In the genomic region with DNA sequence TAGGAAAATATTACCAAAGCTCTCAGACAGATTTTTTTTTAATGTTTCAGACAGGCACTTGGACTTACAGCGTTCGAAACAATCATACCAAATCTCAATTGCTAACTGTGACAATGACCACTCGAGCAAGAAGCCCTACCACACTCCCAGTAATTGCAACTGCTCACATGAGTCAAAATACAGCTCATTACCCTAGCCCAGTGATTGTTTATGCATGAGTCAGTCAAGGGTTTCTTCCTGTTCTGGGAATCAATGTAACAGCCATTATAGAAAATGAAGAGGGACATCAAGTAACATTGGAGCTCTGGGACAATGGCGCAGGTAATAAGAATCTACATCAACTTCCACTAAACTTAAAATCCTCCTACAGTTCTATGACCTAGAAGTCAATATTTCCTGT, we compare ENCODE assay signal across 2 cellular contexts.
TF ChIP-seq lines count a peak whose summit lies in the region.

No MANE protein-coding gene starts in this region.

TF ChIP-seq in SK-N-SH treated with all-trans-retinoic acid at 6 μM for 48 hours, 23 proteins besides CTCF, POLR2A, EP300 and RAD21 (continued from another document):
- TF ChIP-seq, protein P1, sequence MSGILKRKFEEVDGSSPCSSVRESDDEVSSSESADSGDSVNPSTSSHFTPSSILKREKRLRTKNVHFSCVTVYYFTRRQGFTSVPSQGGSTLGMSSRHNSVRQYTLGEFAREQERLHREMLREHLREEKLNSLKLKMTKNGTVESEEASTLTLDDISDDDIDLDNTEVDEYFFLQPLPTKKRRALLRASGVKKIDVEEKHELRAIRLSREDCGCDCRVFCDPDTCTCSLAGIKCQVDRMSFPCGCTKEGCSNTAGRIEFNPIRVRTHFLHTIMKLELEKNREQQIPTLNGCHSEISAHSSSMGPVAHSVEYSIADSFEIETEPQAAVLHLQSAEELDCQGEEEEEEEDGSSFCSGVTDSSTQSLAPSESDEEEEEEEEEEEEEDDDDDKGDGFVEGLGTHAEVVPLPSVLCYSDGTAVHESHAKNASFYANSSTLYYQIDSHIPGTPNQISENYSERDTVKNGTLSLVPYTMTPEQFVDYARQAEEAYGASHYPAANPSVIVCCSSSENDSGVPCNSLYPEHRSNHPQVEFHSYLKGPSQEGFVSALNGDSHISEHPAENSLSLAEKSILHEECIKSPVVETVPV (CRISPR knock-in tag; IDR thresholded peaks at IDR 0.05), result no peak
- TF ChIP-seq, protein P2, sequence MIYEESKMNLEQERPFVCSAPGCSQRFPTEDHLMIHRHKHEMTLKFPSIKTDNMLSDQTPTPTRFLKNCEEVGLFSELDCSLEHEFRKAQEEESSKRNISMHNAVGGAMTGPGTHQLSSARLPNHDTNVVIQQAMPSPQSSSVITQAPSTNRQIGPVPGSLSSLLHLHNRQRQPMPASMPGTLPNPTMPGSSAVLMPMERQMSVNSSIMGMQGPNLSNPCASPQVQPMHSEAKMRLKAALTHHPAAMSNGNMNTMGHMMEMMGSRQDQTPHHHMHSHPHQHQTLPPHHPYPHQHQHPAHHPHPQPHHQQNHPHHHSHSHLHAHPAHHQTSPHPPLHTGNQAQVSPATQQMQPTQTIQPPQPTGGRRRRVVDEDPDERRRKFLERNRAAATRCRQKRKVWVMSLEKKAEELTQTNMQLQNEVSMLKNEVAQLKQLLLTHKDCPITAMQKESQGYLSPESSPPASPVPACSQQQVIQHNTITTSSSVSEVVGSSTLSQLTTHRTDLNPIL (CRISPR knock-in tag; IDR thresholded peaks at IDR 0.05; ENCODE audit: low read depth), result no peak
- no peak for TF ChIP-seq CSDC2 (CRISPR knock-in tag; IDR thresholded peaks at IDR 0.05)
- no peak for TF ChIP-seq OSR1 (CRISPR knock-in tag; IDR thresholded peaks at IDR 0.05)
- no peak for TF ChIP-seq GLIS3 (CRISPR knock-in tag; IDR thresholded peaks at IDR 0.05)

TF ChIP-seq in SK-N-SH, 30 proteins besides CTCF, POLR2A, EP300 and RAD21 (continued from another document):
- TF ChIP-seq, protein P3, sequence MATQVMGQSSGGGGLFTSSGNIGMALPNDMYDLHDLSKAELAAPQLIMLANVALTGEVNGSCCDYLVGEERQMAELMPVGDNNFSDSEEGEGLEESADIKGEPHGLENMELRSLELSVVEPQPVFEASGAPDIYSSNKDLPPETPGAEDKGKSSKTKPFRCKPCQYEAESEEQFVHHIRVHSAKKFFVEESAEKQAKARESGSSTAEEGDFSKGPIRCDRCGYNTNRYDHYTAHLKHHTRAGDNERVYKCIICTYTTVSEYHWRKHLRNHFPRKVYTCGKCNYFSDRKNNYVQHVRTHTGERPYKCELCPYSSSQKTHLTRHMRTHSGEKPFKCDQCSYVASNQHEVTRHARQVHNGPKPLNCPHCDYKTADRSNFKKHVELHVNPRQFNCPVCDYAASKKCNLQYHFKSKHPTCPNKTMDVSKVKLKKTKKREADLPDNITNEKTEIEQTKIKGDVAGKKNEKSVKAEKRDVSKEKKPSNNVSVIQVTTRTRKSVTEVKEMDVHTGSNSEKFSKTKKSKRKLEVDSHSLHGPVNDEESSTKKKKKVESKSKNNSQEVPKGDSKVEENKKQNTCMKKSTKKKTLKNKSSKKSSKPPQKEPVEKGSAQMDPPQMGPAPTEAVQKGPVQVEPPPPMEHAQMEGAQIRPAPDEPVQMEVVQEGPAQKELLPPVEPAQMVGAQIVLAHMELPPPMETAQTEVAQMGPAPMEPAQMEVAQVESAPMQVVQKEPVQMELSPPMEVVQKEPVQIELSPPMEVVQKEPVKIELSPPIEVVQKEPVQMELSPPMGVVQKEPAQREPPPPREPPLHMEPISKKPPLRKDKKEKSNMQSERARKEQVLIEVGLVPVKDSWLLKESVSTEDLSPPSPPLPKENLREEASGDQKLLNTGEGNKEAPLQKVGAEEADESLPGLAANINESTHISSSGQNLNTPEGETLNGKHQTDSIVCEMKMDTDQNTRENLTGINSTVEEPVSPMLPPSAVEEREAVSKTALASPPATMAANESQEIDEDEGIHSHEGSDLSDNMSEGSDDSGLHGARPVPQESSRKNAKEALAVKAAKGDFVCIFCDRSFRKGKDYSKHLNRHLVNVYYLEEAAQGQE (IDR thresholded peaks at IDR 0.05; ENCODE audit: low read depth, low read length), result no peak
- no peak for TF ChIP-seq TEAD4 (IDR thresholded peaks at IDR 0.05; ENCODE audit: borderline replicate concordance, insufficient read depth)
